ENCODE assay signal across 8 cellular contexts in the genomic region with DNA sequence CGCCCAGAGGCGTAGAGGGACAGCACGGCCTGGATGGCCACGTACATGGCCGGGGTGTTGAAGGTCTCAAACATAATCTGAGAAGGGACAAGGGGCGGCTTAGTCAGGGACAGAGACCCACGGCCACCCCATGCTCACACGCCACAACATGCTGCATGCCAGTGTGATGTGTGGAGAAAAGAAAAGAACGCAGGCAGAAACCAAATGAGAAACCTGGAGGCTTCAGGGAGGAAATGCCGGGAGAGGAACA. TPM values are rescaled to one million over a fixed set of nuclear protein-coding genes. Genes with fewer than 3 reads are reported as not detected.
DNase-seq lines count a peak whose midpoint lies in the region; ATAC-seq, FAIRE-seq and TF ChIP-seq lines count a peak whose summit lies in the region.

No MANE protein-coding gene starts in this region.

- DNase-seq in activated B cell treated with CpG ODN at 0.5 μM for 24 hours, result no peak
- DNase-seq in hepatocyte (ENCODE audit: low spot score), result no peak
- DNase-seq in small intestine, result no peak
- no peak for DNase-seq in COLO668 (lab: John Stamatoyannopoulos, UW; ENCODE audit: unreplicated experiment)
- DNase-seq in NCI-H146 (lab: John Stamatoyannopoulos, UW), result no peak

- no peak for FAIRE-seq in small intestine (lab: Jason Lieb, UNC)

- H3K27me3 ChIP-seq in hepatocyte, result no peaks in the 10 kb centered on the region
- no peaks in the 10 kb centered on the region for H3K27me3 ChIP-seq in small intestine (ENCODE audit: control insufficient read depth in 2 of 2, insufficient read depth in 2 of 2, low read length in 2 of 2)

- peaks cover 56% of the 10 kb centered on the region for H3K36me3 Mint-ChIP-seq in activated B cell treated with CpG ODN at 0.5 μM for 24 hours (ENCODE audit: low read depth)

- no peaks in the 10 kb centered on the region for H3K9me2 ChIP-seq in hepatocyte (replicated peaks; ENCODE audit: insufficient read depth)

- H3K9me3 ChIP-seq in HEK293 (ENCODE audit: control insufficient read depth, insufficient read depth, low read depth, low read length) (no peaks in the 10 kb centered on the region), hepatocyte (ENCODE audit: low read depth) (no peaks in the 10 kb centered on the region), small intestine (ENCODE audit: control insufficient read depth, low read depth) (no peaks in the 10 kb centered on the region)

- POLR2A ChIA-PET in HEK293 (lab: Yijun Ruan, JAX) (interaction anchor here (0.8 to 9.9 kb wide), 14 partner anchors 9 to 289 kb away, joined by 3 to 85 read pairs (median 4); partner anchors contain the start of genes BAHCC1, CEP131, FAAP100 and SLC38A10), activated B cell treated with CpG ODN at 0.5 μM for 24 hours (lab: Charles Lee) (interaction anchor here (0.6 to 14.0 kb wide), 11 partner anchors 7 to 115 kb away, joined by 3 to 188 read pairs (median 24); partner anchors contain the start of gene FAAP100)

- H3K4me1 ChIP-seq in HEK293 (ENCODE audit: control insufficient read depth, insufficient read depth, low read length) (peaks cover 14% of the 10 kb centered on the region), hepatocyte (ENCODE audit: insufficient read depth) (peaks cover 29% of the 10 kb centered on the region), small intestine (ENCODE audit: control insufficient read depth in 2 of 2, insufficient read depth in 1 of 2, low read depth in 1 of 2, low read length in 1 of 2) (peaks cover 0 to 2% of the 10 kb centered on the region in 2 donors)

- peaks cover 64% of the 10 kb centered on the region for H3K79me2 ChIP-seq in hepatocyte

- H3K4me3 ChIP-seq in HEK293 (ENCODE audit: low read depth, low read length) (peak overlapping the region; percentile 92), hepatocyte (peak overlapping the region; percentile 91), small intestine (ENCODE audit: low read depth in 1 of 2, low read length in 2 of 2) (peak overlapping the region; percentile 89 to 97)

- H3K27ac Mint-ChIP-seq in activated B cell treated with CpG ODN at 0.5 μM for 24 hours, result peak overlapping the region; percentile 92

- H3K4me3 Mint-ChIP-seq in activated B cell treated with CpG ODN at 0.5 μM for 24 hours, result peak overlapping the region; percentile 99

- H3K9me3 Mint-ChIP-seq in activated B cell treated with CpG ODN at 0.5 μM for 24 hours, result no peaks in the 10 kb centered on the region

- no peak overlapping the region for H2AFZ ChIP-seq in hepatocyte

- TF ChIP-seq CTCF in HEK293 (tag by site-specific recombination; IDR thresholded peaks at IDR 0.05), result no peak
- no peak for TF ChIP-seq CTCF in activated B cell treated with CpG ODN at 0.5 μM for 24 hours (IDR thresholded peaks at IDR 0.05)
- no peak for TF ChIP-seq CTCF in hepatocyte (IDR thresholded peaks at IDR 0.05; ENCODE audit: poor library complexity)

- ATAC-seq in activated B cell treated with CpG ODN at 0.5 μM for 24 hours (ENCODE audit: low read depth), result no peak
- no peak for ATAC-seq in GM21717 (IDR thresholded peaks at IDR 0.05; ENCODE audit: unreplicated experiment)
- ATAC-seq in HG02623 (IDR thresholded peaks at IDR 0.05; ENCODE audit: unreplicated experiment), result no peak

- peak overlapping the region; percentile 98 for H3K4me2 ChIP-seq in hepatocyte

- H3K36me3 ChIP-seq in HEK293 (ENCODE audit: control insufficient read depth in 2 of 2, insufficient read depth in 1 of 2, low read length in 2 of 2), result peaks cover 18 to 40% of the 10 kb centered on the region in 2 experiments
- peaks cover 9% of the 10 kb centered on the region for H3K36me3 ChIP-seq in hepatocyte (replicated peaks; ENCODE audit: insufficient read depth, low read depth)
- peaks cover 13 to 15% of the 10 kb centered on the region in 2 donors for H3K36me3 ChIP-seq in small intestine (ENCODE audit: control insufficient read depth in 2 of 2, insufficient read depth in 2 of 2, low read length in 2 of 2)

- no peaks in the 10 kb centered on the region for H3K27me3 Mint-ChIP-seq in activated B cell treated with CpG ODN at 0.5 μM for 24 hours

- CTCF ChIA-PET in HEK293 (lab: Yijun Ruan, JAX), result interaction anchor here (0.6 to 1.2 kb wide), 3 partner anchors 53 to 449 kb away, joined by 3 read pairs; no protein-coding TSS in a partner anchor
- CTCF ChIA-PET in activated B cell treated with CpG ODN at 0.5 μM for 24 hours (lab: Charles Lee), result interaction anchor here (1.4 kb wide), 1 partner anchor 87 kb away, joined by 3 read pairs; no protein-coding TSS in a partner anchor

- intact Hi-C loops in activated B cell treated with CpG ODN at 0.5 μM for 24 hours (cut with micrococcal nuclease), result loop anchor here (5.0 to 10.0 kb wide), 5 partner anchors 353 to 1707 kb away; partner anchors contain the start of genes EIF4A3, FASN and P4HB

- H4K20me1 ChIP-seq in hepatocyte (ENCODE audit: insufficient read depth, poor library complexity, severe bottlenecking), result peaks cover 57% of the 10 kb centered on the region

- peaks cover 46% of the 10 kb centered on the region for H3K4me1 Mint-ChIP-seq in activated B cell treated with CpG ODN at 0.5 μM for 24 hours

- 2% methylated on average over 10 of the region's 10 CpGs for WGBS in hepatocyte (ENCODE audit: low lambda C conversion rate, missing lambda C conversion rate)
- 1 to 3% (median 2%) methylated on average over 10 of the region's 10 CpGs for WGBS in small intestine, 3 donors

- H3K27ac ChIP-seq in HEK293 (ENCODE audit: extremely low read depth, low read depth, low read length) (peak overlapping the region; percentile 100), hepatocyte (peak overlapping the region; percentile 97), small intestine (ENCODE audit: low read depth in 1 of 2, low read length in 1 of 2) (peak overlapping the region; percentile 91 to 97)

TF ChIP-seq in HEK293, 187 proteins besides CTCF, POLR2A, EP300 and RAD21:
- TF ChIP-seq ZNF223 (tag by site-specific recombination; IDR thresholded peaks at IDR 0.05) (no peak), ZNF416 (tag by site-specific recombination; IDR thresholded peaks at IDR 0.05) (0 out of 2 replicates have a peak, but pooled peaks have one; percentile 5), ZNF341 (tag by site-specific recombination; IDR thresholded peaks at IDR 0.05; ENCODE audit: low read depth) (peak; percentile 58)
TF ChIP-seq in HEK293: peak in this region for 2.

RNA-seq across cellular contexts. Expression of gene ACTG1, which starts 1.1 kb away (rescaled TPM):
- total RNA-seq in activated B cell treated with CpG ODN at 0.5 μM for 24 hours (2,863 and 2,949 TPM in 2 replicates), hepatocyte (3,207 and 3,298 TPM in 2 replicates)
- polyA plus RNA-seq in hepatocyte (2,719 and 2,832 TPM in 2 replicates), small intestine (1,000 to 10,000 TPM; 1,318 to 3,459 (median 1,629) TPM)

RNA-seq across cellular contexts. Expression of gene FSCN2, which starts 16.7 kb away (rescaled TPM):
- total RNA-seq in activated B cell treated with CpG ODN at 0.5 μM for 24 hours (3.2 and 5.5 TPM in 2 replicates), hepatocyte (1.8 and 3.7 TPM in 2 replicates)
- polyA plus RNA-seq in hepatocyte (0.29 and 0.40 TPM in 2 replicates), small intestine (1 to 10 TPM in 1 of 3 donors, not detected in 2; 1.3 TPM)

RNA-seq across cellular contexts. Expression of gene FAAP100, which starts 40.7 kb away (rescaled TPM):
- total RNA-seq in activated B cell treated with CpG ODN at 0.5 μM for 24 hours, result 42.6 and 48.2 TPM in 2 replicates
- 18.3 and 20.9 TPM in 2 replicates for total RNA-seq in hepatocyte
- 30.7 and 34.4 TPM in 2 replicates for polyA plus RNA-seq in hepatocyte
- polyA plus RNA-seq in small intestine, result 10 to 100 TPM; 24.5 to 30.2 (median 29.2) TPM
